Comparison of ENCODE assay signal across 18 cellular contexts in the genomic region with DNA sequence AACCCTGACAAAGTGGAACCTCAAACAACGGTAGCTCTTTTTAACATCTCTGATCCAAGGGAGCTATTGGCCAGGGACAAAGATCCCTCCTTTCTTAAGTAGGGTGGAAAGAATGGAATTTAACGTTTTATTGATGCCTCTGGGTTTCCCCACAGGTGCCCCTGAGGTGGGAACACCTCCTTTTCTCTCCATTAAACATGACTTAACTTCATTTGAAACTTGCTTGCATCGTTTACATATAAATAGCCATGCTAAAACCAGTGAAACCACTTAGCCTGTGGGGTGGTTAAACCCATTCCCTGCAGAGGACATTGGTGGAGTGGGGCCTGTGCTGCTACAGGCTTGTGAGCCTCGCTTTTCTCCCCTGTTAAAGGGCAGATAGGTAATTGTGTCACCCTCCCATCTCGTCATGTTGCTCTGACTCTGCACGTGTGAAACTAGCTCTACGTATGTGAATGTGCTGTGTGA. TPM values are rescaled to one million over a fixed set of nuclear protein-coding genes. Genes with fewer than 3 reads are reported as not detected.
A peak's percentile ranks its signal among the peaks of the same experiment; 100 is the strongest.
DNase-seq lines count a peak whose midpoint lies in the region; FAIRE-seq and TF ChIP-seq lines count a peak whose summit lies in the region.
"Had no signal": no experiment of that assay in that cellular context is flagged by ENCODE, and none has a peak within 500 bp of the region (broad histone marks: within the 10 kb centered on the region; RNA-seq: fewer than 3 reads in every experiment).

No MANE protein-coding gene starts in this region.

- TF ChIP-seq CTCF in tibial nerve (IDR thresholded peaks at IDR 0.05), result no peak

- 10% methylated on average over 7 of the region's 7 CpGs for WGBS in HUES64
- 61 to 65% methylated on average over 7 of the region's 7 CpGs for WGBS in tibial nerve, 2 donors

- no peaks in the 10 kb centered on the region for H3K36me3 ChIP-seq in HUES64 (ENCODE audit: insufficient read depth, low read length)
- H3K36me3 ChIP-seq in tibial nerve, result no peaks in the 10 kb centered on the region

- H3K27ac ChIP-seq in HUES64 (ENCODE audit: low read depth, low read length) (peak overlapping the region; percentile 95), tibial nerve (no peak overlapping the region)
- H3K27ac ChIP-seq: C4-2B had no signal

- H3K27ac Mint-ChIP-seq in activated naive CD4-positive, alpha-beta T cell treated with anti-CD3 and anti-CD28 coated beads, Interleukin-2, amount 10 ng/mL, durations not matched to agents 7 days and 5 days, result no peak overlapping the region

- no peaks in the 10 kb centered on the region for H3K4me1 Mint-ChIP-seq in activated naive CD4-positive, alpha-beta T cell treated with anti-CD3 and anti-CD28 coated beads, Interleukin-2, amount 10 ng/mL, durations not matched to agents 7 days and 5 days

- H3K4me3 ChIP-seq in HUES64 (ENCODE audit: low read length) (peak overlapping the region; percentile 44), tibial nerve (no peak overlapping the region)
- H3K4me3 ChIP-seq: A549, K562 had no signal

- peaks cover 17% of the 10 kb centered on the region for H3K27me3 Mint-ChIP-seq in activated naive CD4-positive, alpha-beta T cell treated with anti-CD3 and anti-CD28 coated beads, Interleukin-2, amount 10 ng/mL, durations not matched to agents 7 days and 5 days

- TF ChIP-seq EP300 in tibial nerve (IDR thresholded peaks at IDR 0.05), result no peak

- CTCF ChIA-PET in activated naive CD4-positive, alpha-beta T cell treated with anti-CD3 and anti-CD28 coated beads, Interleukin-2, amount 10 ng/mL, durations not matched to agents 7 days and 5 days (lab: Charles Lee), result no interaction called here

- no peak overlapping the region for H3K4me3 Mint-ChIP-seq in activated naive CD4-positive, alpha-beta T cell treated with anti-CD3 and anti-CD28 coated beads, Interleukin-2, amount 10 ng/mL, durations not matched to agents 7 days and 5 days

- peak overlapping the region; percentile 47 for H3K9ac ChIP-seq in HUES64 (ENCODE audit: low read depth, low read length)
- H3K9ac ChIP-seq: SK-N-SH had no signal

- FAIRE-seq in G401.6 (lab: Jason Lieb, UNC), result peak; percentile 96
- FAIRE-seq: GM18507, K562 had no signal

- H3K36me3 Mint-ChIP-seq in activated naive CD4-positive, alpha-beta T cell treated with anti-CD3 and anti-CD28 coated beads, Interleukin-2, amount 10 ng/mL, durations not matched to agents 7 days and 5 days, result no peaks in the 10 kb centered on the region

- DNase-seq in iPS DF 19.7 (ENCODE audit: low read depth, low spot score) (peak; percentile 76), myocyte (ENCODE audit: low read depth) (peak; percentile 32), NCI-H748 (lab: John Stamatoyannopoulos, UW; ENCODE audit: unreplicated experiment) (no peak), tibial nerve (ENCODE audit: low spot score in 2 of 2) (no peak)
- no peak for DNase-seq in activated naive CD4-positive, alpha-beta T cell treated with anti-CD3 and anti-CD28 coated beads, Interleukin-2, amount 10 ng/mL, durations not matched to agents 7 days and 5 days
- DNase-seq: EL; NCI-H1436 treated with DMSO at 0.1 percent for 48 hours; NCI-H2081 treated with DMSO at 0.1 percent for 48 hours; NCI-H524 treated with DMSO at 0.1 percent for 48 hours; NK-92 treated with Interleukin-12 subunit alpha and Interleukin-12 subunit beta, amount 100 ng/mL, for 24 hours; PC-3; SK-N-SH had no signal

- no peaks in the 10 kb centered on the region for H3K9me3 Mint-ChIP-seq in activated naive CD4-positive, alpha-beta T cell treated with anti-CD3 and anti-CD28 coated beads, Interleukin-2, amount 10 ng/mL, durations not matched to agents 7 days and 5 days

- TF ChIP-seq POLR2A in tibial nerve (IDR thresholded peaks at IDR 0.05), result no peak

- H3K4me1 ChIP-seq in HUES64 (ENCODE audit: insufficient read depth, low read length) (peaks cover 73% of the 10 kb centered on the region), tibial nerve (peaks cover 0 to 45% (median 0%) of the 10 kb centered on the region in 4 donors)

- no peaks in the 10 kb centered on the region for H3K9me3 ChIP-seq in HUES64 (ENCODE audit: insufficient read depth, low read depth, low read length)
- H3K9me3 ChIP-seq in tibial nerve, result no peaks in the 10 kb centered on the region
- H3K9me3 ChIP-seq: A549, SK-N-SH had no signal

- H3K27me3 ChIP-seq in HUES64 (ENCODE audit: insufficient read depth, low read length) (no peaks in the 10 kb centered on the region), tibial nerve (no peaks in the 10 kb centered on the region)

RNA-seq across cellular contexts. Expression of a gene that starts 9.7 kb away (rescaled TPM):
- 16.7 TPM for polyA plus RNA-seq in HUES64 (2013, experiment 1 of 2)
- 17.6 TPM for polyA plus RNA-seq in HUES64 (2013, experiment 2 of 2)
- total RNA-seq in myocyte (3.7 and 4.0 TPM in 2 replicates), tibial nerve (10 to 100 TPM; 15.9 to 36.7 (median 29.2) TPM)
- 11.0 TPM for polyA plus RNA-seq in myocyte (2012)

Comparison
In these comparisons a context has a peak if more than half of its experiments do, and no peak if none do; other contexts are left out.
1. DNase-seq: peak in iPS DF 19.7 (single experiment) and myocyte (single experiment); none in activated naive CD4-positive, alpha-beta T cell treated with anti-CD3 and anti-CD28 coated beads, Interleukin-2, amount 10 ng/mL, durations not matched to agents 7 days and 5 days (single experiment), NCI-H748 (single experiment) and tibial nerve (0 of 2).